Comparison of ENCODE assay signal across 8 cellular contexts in the genomic region with DNA sequence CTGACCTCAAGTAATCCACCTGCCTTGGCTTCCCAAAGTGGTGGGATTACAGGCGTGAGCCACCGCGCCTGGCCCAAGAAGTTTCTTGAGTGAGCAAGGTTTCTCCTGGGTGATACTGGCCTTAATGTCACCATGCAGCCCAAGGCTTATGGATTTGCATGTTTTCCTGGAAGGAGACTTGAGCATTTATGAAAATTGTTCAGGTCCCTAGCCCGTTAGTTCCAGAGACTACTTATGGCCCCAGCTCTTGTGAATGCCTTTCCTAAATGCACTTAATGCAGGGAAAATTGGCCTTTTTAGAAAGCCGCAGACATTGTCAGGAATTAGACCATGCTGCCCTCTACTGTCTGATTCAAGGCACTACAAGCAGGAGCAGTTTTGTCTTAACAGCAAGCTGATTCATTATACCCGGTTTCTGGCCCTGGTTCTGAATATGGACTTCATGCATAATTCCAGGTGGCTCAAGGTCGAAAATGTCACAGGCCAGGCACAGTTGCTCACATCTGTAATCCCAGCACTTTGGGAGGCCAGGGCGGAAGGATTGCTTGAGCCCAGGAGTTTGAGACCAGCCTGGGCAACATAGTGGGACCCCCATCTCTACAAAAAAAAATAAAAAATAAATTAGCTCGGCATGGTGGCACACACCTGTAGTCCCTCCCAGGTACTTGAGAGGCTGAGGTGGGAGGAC.
DNase-seq lines count a peak whose midpoint lies in the region; ATAC-seq and TF ChIP-seq lines count a peak whose summit lies in the region.

No MANE protein-coding gene starts in this region.

- H2BK120ac ChIP-seq in mesenchymal stem cell (ENCODE audit: low read depth, low read length) = no peak overlapping the region

- H3K79me1 ChIP-seq in mesenchymal stem cell (replicated peaks; ENCODE audit: low read length, poor library complexity, severe bottlenecking) = no peaks in the 10 kb centered on the region

- no peak overlapping the region for H3K4ac ChIP-seq in mesenchymal stem cell (ENCODE audit: low read depth in 1 of 2, low read length in 2 of 2)

- no peak overlapping the region for H3K9ac ChIP-seq in endodermal cell (ENCODE audit: extremely low read depth, low read length, poor library complexity, severe bottlenecking)
- no peak overlapping the region for H3K9ac ChIP-seq in mesenchymal stem cell (ENCODE audit: low read length)

- H3K27ac ChIP-seq in endodermal cell (ENCODE audit: low read depth, low read length) (no peak overlapping the region), mesenchymal stem cell (ENCODE audit: low read length, poor library complexity, severe bottlenecking) (no peak overlapping the region), substantia nigra (ENCODE audit: low read depth, low read length, poor library complexity, severe bottlenecking) (no peak overlapping the region)

- WGBS in endodermal cell (ENCODE audit: insufficient coverage in 1 of 2, insufficient read length in 1 of 2), 2 experiments = 45 to 56% methylated on average over 7 to 9 of the region's 9 CpGs
- WGBS in mesenchymal stem cell = 42% methylated on average over 7 of the region's 9 CpGs

- H3K4me3 ChIP-seq in HAP-1 = no peak overlapping the region
- H3K4me3 ChIP-seq in endodermal cell (ENCODE audit: low read length) = no peak overlapping the region
- no peak overlapping the region for H3K4me3 ChIP-seq in mesenchymal stem cell (ENCODE audit: insufficient read depth in 1 of 2, low read depth in 1 of 2, low read length in 2 of 2)

- no peak overlapping the region for H3K18ac ChIP-seq in mesenchymal stem cell (ENCODE audit: low read depth in 1 of 2, low read length in 2 of 2)

- H3K4me1 ChIP-seq in HAP-1 (no peaks in the 10 kb centered on the region), endodermal cell (ENCODE audit: control insufficient read depth, insufficient read depth, low read length) (no peaks in the 10 kb centered on the region), mesenchymal stem cell (ENCODE audit: control insufficient read depth, insufficient read depth, low read depth, low read length) (peaks cover 3% of the 10 kb centered on the region)

- intact Hi-C loops in CD14-positive monocyte (cut with micrococcal nuclease) = loop anchor here (2.0 to 10.0 kb wide), 5 partner anchors 53 to 671 kb away; a partner anchor contains a TSS

- H3K14ac ChIP-seq in mesenchymal stem cell (ENCODE audit: low read length in 2 of 2) = no peak overlapping the region

- no peak overlapping the region for H2BK15ac ChIP-seq in mesenchymal stem cell (ENCODE audit: low read depth, poor library complexity, severe bottlenecking)

- no peak overlapping the region for H2AFZ ChIP-seq in mesenchymal stem cell (ENCODE audit: low read depth, low read length)

- peak; percentile 93 for TF ChIP-seq CTCF in CD14-positive monocyte (IDR thresholded peaks at IDR 0.05)
- peak; percentile 95 for TF ChIP-seq CTCF in endodermal cell (conservative IDR thresholded peaks at IDR 0.05)

- no peak overlapping the region for H3K4me2 ChIP-seq in mesenchymal stem cell (ENCODE audit: low read length, poor library complexity, severe bottlenecking)

- H3K9me3 ChIP-seq in HAP-1 (no peaks in the 10 kb centered on the region), endodermal cell (ENCODE audit: control insufficient read depth, low read length) (no peaks in the 10 kb centered on the region), mesenchymal stem cell (ENCODE audit: control insufficient read depth, low read length) (no peaks in the 10 kb centered on the region)

- no peak overlapping the region for H3K23ac ChIP-seq in mesenchymal stem cell (ENCODE audit: low read length in 2 of 2)

- no peak overlapping the region for H3K27ac Mint-ChIP-seq in CD14-positive monocyte
- no peak overlapping the region for H3K27ac Mint-ChIP-seq in endodermal cell

- H4K8ac ChIP-seq in mesenchymal stem cell (ENCODE audit: low read length) = no peak overlapping the region

- DNase-seq in CD14-positive monocyte (ENCODE audit: low spot score) (peak; percentile 59), HAP-1 (ENCODE audit: low spot score in 2 of 2) (peak; percentile 62 to 85), NCI-H446 treated with DMSO at 0.1 percent for 48 hours (lab: John Stamatoyannopoulos, UW) (peak; percentile 57), endodermal cell (peak; percentile 84), mesenchymal stem cell (peak; percentile 79), substantia nigra (lab: John Stamatoyannopoulos, UW) (peak in 37 of 49 donors; percentile 14 to 74 (median 44))
- peak; percentile 22 to 68 for DNase-seq in activated CD4-positive, alpha-beta T cell treated with anti-CD3 and anti-CD28 coated beads for 4 hours

- H3K36me3 Mint-ChIP-seq in CD14-positive monocyte (peaks cover 29 to 40% of the 10 kb centered on the region in 2 donors), endodermal cell (ENCODE audit: low read depth) (no peaks in the 10 kb centered on the region)

- H3K27me3 Mint-ChIP-seq in CD14-positive monocyte (ENCODE audit: low read depth in 3 of 3) = no peaks in the 10 kb centered on the region
- no peaks in the 10 kb centered on the region for H3K27me3 Mint-ChIP-seq in endodermal cell (ENCODE audit: insufficient read depth)

- in situ Hi-C loops in HAP-1 (cut with MboI; ENCODE audit: low sequenced_read_pairs) = loop anchor here (10.0 to 25.0 kb wide), 3 partner anchors 123 to 681 kb away; a partner anchor contains a TSS

- no peak overlapping the region for H2AK5ac ChIP-seq in mesenchymal stem cell (ENCODE audit: low read length, severe bottlenecking)

- H4K91ac ChIP-seq in mesenchymal stem cell (ENCODE audit: low read length) = no peak overlapping the region

- H3K36me3 ChIP-seq in HAP-1 (replicated peaks) (no peaks in the 10 kb centered on the region), endodermal cell (ENCODE audit: control insufficient read depth, insufficient read depth, low read length) (no peaks in the 10 kb centered on the region), mesenchymal stem cell (ENCODE audit: control insufficient read depth in 1 of 2, insufficient read depth in 2 of 2, low read depth in 1 of 2, low read length in 2 of 2) (peaks cover 15 to 24% of the 10 kb centered on the region in 2 experiments)

- H3K4me1 Mint-ChIP-seq in CD14-positive monocyte (peaks cover 13% of the 10 kb centered on the region), endodermal cell (peaks cover 3% of the 10 kb centered on the region)

- no peak overlapping the region for H2BK5ac ChIP-seq in mesenchymal stem cell (ENCODE audit: low read depth, low read length, poor library complexity, severe bottlenecking)

- H3K9me3 Mint-ChIP-seq in CD14-positive monocyte (no peaks in the 10 kb centered on the region), endodermal cell (no peaks in the 10 kb centered on the region)

- H3K27me3 ChIP-seq in HAP-1 (ENCODE audit: low read depth) (no peaks in the 10 kb centered on the region), endodermal cell (ENCODE audit: control insufficient read depth, insufficient read depth, low read length, poor library complexity, severe bottlenecking) (no peaks in the 10 kb centered on the region), mesenchymal stem cell (ENCODE audit: control insufficient read depth in 1 of 2, insufficient read depth in 1 of 2, low read length in 2 of 2) (no peaks in the 10 kb centered on the region)

- H3K4me3 Mint-ChIP-seq in CD14-positive monocyte (no peak overlapping the region), endodermal cell (no peak overlapping the region)

- no peak overlapping the region for H2BK12ac ChIP-seq in mesenchymal stem cell (ENCODE audit: low read length in 2 of 2)

- ATAC-seq in GM18519 (IDR thresholded peaks at IDR 0.05; ENCODE audit: low FRiP score, unreplicated experiment) = no peak
